ENCODE assay signal across 2 cellular contexts in the genomic region with DNA sequence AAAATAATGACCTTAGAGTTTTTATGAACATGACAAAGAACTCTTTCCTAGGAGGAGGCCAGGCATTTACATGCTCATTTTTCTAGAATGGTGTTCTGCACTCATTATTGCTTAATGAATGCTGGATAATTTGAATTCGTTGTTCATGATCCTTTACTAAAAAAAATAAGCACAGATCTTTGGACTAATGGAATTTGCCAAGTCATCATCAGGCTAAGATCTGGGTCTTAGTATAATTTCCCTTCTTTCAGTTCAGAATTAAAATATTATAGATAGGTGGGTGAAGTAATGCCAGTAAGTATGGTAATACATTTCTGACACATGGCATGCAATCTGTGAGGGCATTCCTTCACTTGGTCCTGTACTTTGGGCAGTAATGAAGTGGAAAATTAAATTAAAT.
TF ChIP-seq lines count a peak whose summit lies in the region.

No MANE protein-coding gene starts in this region.

TF ChIP-seq in HepG2, 621 proteins besides CTCF, POLR2A, EP300 and RAD21 (continued from another document):
- TF ChIP-seq MAFK (conservative IDR thresholded peaks at IDR 0.05 in 1 of 2, IDR thresholded peaks at IDR 0.05 in 1 of 2; ENCODE audit: low read length in 2 of 2), result peak; percentile 44 to 45; a peak in 2 of 4 replicates
- peak; percentile 20; the same call in 1 of the 2 replicates for TF ChIP-seq MAFF (IDR thresholded peaks at IDR 0.05; ENCODE audit: low read depth, low read length)

TF ChIP-seq in WTC11, 78 proteins besides CTCF, POLR2A, EP300 and RAD21 (continued from another document):
- TF ChIP-seq, protein P1, sequence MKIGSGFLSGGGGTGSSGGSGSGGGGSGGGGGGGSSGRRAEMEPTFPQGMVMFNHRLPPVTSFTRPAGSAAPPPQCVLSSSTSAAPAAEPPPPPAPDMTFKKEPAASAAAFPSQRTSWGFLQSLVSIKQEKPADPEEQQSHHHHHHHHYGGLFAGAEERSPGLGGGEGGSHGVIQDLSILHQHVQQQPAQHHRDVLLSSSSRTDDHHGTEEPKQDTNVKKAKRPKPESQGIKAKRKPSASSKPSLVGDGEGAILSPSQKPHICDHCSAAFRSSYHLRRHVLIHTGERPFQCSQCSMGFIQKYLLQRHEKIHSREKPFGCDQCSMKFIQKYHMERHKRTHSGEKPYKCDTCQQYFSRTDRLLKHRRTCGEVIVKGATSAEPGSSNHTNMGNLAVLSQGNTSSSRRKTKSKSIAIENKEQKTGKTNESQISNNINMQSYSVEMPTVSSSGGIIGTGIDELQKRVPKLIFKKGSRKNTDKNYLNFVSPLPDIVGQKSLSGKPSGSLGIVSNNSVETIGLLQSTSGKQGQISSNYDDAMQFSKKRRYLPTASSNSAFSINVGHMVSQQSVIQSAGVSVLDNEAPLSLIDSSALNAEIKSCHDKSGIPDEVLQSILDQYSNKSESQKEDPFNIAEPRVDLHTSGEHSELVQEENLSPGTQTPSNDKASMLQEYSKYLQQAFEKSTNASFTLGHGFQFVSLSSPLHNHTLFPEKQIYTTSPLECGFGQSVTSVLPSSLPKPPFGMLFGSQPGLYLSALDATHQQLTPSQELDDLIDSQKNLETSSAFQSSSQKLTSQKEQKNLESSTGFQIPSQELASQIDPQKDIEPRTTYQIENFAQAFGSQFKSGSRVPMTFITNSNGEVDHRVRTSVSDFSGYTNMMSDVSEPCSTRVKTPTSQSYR (CRISPR knock-in tag; IDR thresholded peaks at IDR 0.05), result no peak
- TF ChIP-seq OVOL2 (CRISPR knock-in tag; IDR thresholded peaks at IDR 0.05; ENCODE audit: borderline replicate concordance), result no peak
- TF ChIP-seq, protein P2, sequence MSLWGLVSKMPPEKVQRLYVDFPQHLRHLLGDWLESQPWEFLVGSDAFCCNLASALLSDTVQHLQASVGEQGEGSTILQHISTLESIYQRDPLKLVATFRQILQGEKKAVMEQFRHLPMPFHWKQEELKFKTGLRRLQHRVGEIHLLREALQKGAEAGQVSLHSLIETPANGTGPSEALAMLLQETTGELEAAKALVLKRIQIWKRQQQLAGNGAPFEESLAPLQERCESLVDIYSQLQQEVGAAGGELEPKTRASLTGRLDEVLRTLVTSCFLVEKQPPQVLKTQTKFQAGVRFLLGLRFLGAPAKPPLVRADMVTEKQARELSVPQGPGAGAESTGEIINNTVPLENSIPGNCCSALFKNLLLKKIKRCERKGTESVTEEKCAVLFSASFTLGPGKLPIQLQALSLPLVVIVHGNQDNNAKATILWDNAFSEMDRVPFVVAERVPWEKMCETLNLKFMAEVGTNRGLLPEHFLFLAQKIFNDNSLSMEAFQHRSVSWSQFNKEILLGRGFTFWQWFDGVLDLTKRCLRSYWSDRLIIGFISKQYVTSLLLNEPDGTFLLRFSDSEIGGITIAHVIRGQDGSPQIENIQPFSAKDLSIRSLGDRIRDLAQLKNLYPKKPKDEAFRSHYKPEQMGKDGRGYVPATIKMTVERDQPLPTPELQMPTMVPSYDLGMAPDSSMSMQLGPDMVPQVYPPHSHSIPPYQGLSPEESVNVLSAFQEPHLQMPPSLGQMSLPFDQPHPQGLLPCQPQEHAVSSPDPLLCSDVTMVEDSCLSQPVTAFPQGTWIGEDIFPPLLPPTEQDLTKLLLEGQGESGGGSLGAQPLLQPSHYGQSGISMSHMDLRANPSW (CRISPR knock-in tag; conservative IDR thresholded peaks at IDR 0.05; ENCODE audit: low read depth), result no peak
- TF ChIP-seq NR3C1 (CRISPR knock-in tag; conservative IDR thresholded peaks at IDR 0.05; ENCODE audit: low read depth), result no peak
- TF ChIP-seq ZNF263 (CRISPR knock-in tag; IDR thresholded peaks at IDR 0.05; ENCODE audit: low read depth), result no peak
- TF ChIP-seq CREM (CRISPR knock-in tag; IDR thresholded peaks at IDR 0.05), result no peak
- TF ChIP-seq, protein P3, sequence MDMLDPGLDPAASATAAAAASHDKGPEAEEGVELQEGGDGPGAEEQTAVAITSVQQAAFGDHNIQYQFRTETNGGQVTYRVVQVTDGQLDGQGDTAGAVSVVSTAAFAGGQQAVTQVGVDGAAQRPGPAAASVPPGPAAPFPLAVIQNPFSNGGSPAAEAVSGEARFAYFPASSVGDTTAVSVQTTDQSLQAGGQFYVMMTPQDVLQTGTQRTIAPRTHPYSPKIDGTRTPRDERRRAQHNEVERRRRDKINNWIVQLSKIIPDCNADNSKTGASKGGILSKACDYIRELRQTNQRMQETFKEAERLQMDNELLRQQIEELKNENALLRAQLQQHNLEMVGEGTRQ (CRISPR knock-in tag; IDR thresholded peaks at IDR 0.05), result no peak
- TF ChIP-seq, protein P4, sequence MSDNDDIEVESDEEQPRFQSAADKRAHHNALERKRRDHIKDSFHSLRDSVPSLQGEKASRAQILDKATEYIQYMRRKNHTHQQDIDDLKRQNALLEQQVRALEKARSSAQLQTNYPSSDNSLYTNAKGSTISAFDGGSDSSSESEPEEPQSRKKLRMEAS (CRISPR knock-in tag; IDR thresholded peaks at IDR 0.05), result no peak
- TF ChIP-seq, protein P5, sequence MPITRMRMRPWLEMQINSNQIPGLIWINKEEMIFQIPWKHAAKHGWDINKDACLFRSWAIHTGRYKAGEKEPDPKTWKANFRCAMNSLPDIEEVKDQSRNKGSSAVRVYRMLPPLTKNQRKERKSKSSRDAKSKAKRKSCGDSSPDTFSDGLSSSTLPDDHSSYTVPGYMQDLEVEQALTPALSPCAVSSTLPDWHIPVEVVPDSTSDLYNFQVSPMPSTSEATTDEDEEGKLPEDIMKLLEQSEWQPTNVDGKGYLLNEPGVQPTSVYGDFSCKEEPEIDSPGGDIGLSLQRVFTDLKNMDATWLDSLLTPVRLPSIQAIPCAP (CRISPR knock-in tag; IDR thresholded peaks at IDR 0.05), result no peak
TF ChIP-seq in WTC11: peak in this region for 0.
